ENCODE assay signal across 18 cellular contexts in the genomic region with DNA sequence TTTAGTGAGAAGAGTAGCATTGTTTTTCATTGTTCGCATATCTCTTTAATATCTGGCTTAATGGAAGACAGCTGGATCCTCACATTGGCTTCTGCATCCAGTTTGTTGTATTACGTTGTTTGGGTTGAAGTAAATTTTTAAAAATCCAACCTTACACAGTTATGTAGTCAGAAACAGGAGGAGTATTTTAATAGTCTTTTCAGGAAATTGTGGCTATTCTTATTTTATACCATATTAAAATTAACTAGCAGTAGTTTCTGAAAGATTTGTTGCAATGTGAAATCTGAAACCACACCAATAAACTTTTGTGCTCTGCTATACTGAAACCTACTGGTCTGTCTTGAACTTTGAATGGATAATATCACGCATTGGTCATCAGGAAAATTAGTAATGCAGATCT. TPM values are rescaled to one million over a fixed set of nuclear protein-coding genes. Genes with fewer than 3 reads are reported as not detected.
DNase-seq lines count a peak whose midpoint lies in the region; ATAC-seq and TF ChIP-seq lines count a peak whose summit lies in the region.
"Had no signal": no experiment of that assay in that cellular context is flagged by ENCODE, and none has a peak within 500 bp of the region (broad histone marks: within the 10 kb centered on the region; RNA-seq: fewer than 3 reads in every experiment).

No MANE protein-coding gene starts in this region.

- H3K4me3 Mint-ChIP-seq in activated CD8-positive, alpha-beta memory T cell treated with anti-CD3 and anti-CD28 coated beads, Interleukin-2, amount 10 ng/mL, durations not matched to agents 7 days and 5 days: no peak overlapping the region
- H3K4me3 Mint-ChIP-seq: memory B cell, nephron had no signal

- peaks cover 22% of the 10 kb centered on the region for H3K27me3 Mint-ChIP-seq in activated CD8-positive, alpha-beta memory T cell treated with anti-CD3 and anti-CD28 coated beads, Interleukin-2, amount 10 ng/mL, durations not matched to agents 7 days and 5 days

- peaks cover 5% of the 10 kb centered on the region for H3K4me1 Mint-ChIP-seq in activated CD8-positive, alpha-beta memory T cell treated with anti-CD3 and anti-CD28 coated beads, Interleukin-2, amount 10 ng/mL, durations not matched to agents 7 days and 5 days
- H3K4me1 Mint-ChIP-seq: memory B cell had no signal

- H3K9me3 ChIP-seq in MG63: no peaks in the 10 kb centered on the region

- ATAC-seq in SK-N-SH treated with all-trans-retinoic acid at 6 μM for 48 hours: peak; percentile 51
- ATAC-seq in activated CD8-positive, alpha-beta memory T cell treated with anti-CD3 and anti-CD28 coated beads, Interleukin-2, amount 10 ng/mL, durations not matched to agents 7 days and 5 days: no peak
- ATAC-seq in GM19324 (IDR thresholded peaks at IDR 0.05; ENCODE audit: low FRiP score, unreplicated experiment): no peak

- H3K36me3 ChIP-seq in MG63: peaks cover 40% of the 10 kb centered on the region

- CTCF ChIA-PET in activated CD8-positive, alpha-beta memory T cell treated with anti-CD3 and anti-CD28 coated beads, Interleukin-2, amount 10 ng/mL, durations not matched to agents 7 days and 5 days (lab: Charles Lee): no interaction called here

- no peak overlapping the region for H3K27ac Mint-ChIP-seq in activated CD8-positive, alpha-beta memory T cell treated with anti-CD3 and anti-CD28 coated beads, Interleukin-2, amount 10 ng/mL, durations not matched to agents 7 days and 5 days
- H3K27ac Mint-ChIP-seq: memory B cell, nephron had no signal

- H3K4me3 ChIP-seq in fibroblast of the aortic adventitia (ENCODE audit: low read depth, low read length): no peak overlapping the region
- no peak overlapping the region for H3K4me3 ChIP-seq in MG63

- H3K27me3 ChIP-seq in MG63: no peaks in the 10 kb centered on the region

- no peaks in the 10 kb centered on the region for H3K36me3 Mint-ChIP-seq in activated CD8-positive, alpha-beta memory T cell treated with anti-CD3 and anti-CD28 coated beads, Interleukin-2, amount 10 ng/mL, durations not matched to agents 7 days and 5 days

- no peaks in the 10 kb centered on the region for H3K9me3 Mint-ChIP-seq in activated CD8-positive, alpha-beta memory T cell treated with anti-CD3 and anti-CD28 coated beads, Interleukin-2, amount 10 ng/mL, durations not matched to agents 7 days and 5 days (ENCODE audit: low read depth)
- H3K9me3 Mint-ChIP-seq: memory B cell, nephron had no signal

- TF ChIP-seq CTCF in fibroblast of the aortic adventitia (IDR thresholded peaks at IDR 0.05; ENCODE audit: insufficient read depth, low read length): no peak

- DNase-seq in A172 (ENCODE audit: low spot score) (peak; percentile 38), GM04504 (ENCODE audit: low read depth) (peak; percentile 72), fibroblast of the aortic adventitia (ENCODE audit: low read depth) (peak; percentile 42), SKM-1 (lab: John Stamatoyannopoulos, UW; ENCODE audit: unreplicated experiment) (no peak), MG63 (no peak)
- no peak for DNase-seq in activated CD8-positive, alpha-beta memory T cell treated with anti-CD3 and anti-CD28 coated beads, Interleukin-2, amount 10 ng/mL, durations not matched to agents 7 days and 5 days
- DNase-seq: activated CD4-positive, alpha-beta T cell treated with anti-CD3 and anti-CD28 coated beads for 48 hours; activated CD8-positive, alpha-beta memory T cell treated with anti-CD3 and anti-CD28 coated beads, Interleukin-2, amount 50 U/mL, for 48 hours; activated gamma-delta T cell; amygdala; DND-41; glutamatergic neuron; NCI-H2081; NCI-H510A treated with DMSO at 0.1 percent for 48 hours had no signal

TF ChIP-seq in SK-N-SH treated with all-trans-retinoic acid at 6 μM for 48 hours, 23 proteins besides CTCF, POLR2A, EP300 and RAD21 (continues in another document):
- no peak for TF ChIP-seq ZFP30 (CRISPR knock-in tag; IDR thresholded peaks at IDR 0.05)
- TF ChIP-seq SNAI2 (CRISPR knock-in tag; IDR thresholded peaks at IDR 0.05): no peak
- TF ChIP-seq TOX (CRISPR knock-in tag; IDR thresholded peaks at IDR 0.05; ENCODE audit: borderline replicate concordance): no peak
- TF ChIP-seq, protein P1, sequence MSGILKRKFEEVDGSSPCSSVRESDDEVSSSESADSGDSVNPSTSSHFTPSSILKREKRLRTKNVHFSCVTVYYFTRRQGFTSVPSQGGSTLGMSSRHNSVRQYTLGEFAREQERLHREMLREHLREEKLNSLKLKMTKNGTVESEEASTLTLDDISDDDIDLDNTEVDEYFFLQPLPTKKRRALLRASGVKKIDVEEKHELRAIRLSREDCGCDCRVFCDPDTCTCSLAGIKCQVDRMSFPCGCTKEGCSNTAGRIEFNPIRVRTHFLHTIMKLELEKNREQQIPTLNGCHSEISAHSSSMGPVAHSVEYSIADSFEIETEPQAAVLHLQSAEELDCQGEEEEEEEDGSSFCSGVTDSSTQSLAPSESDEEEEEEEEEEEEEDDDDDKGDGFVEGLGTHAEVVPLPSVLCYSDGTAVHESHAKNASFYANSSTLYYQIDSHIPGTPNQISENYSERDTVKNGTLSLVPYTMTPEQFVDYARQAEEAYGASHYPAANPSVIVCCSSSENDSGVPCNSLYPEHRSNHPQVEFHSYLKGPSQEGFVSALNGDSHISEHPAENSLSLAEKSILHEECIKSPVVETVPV (CRISPR knock-in tag; IDR thresholded peaks at IDR 0.05): no peak
- no peak for TF ChIP-seq PPARA (CRISPR knock-in tag; IDR thresholded peaks at IDR 0.05; ENCODE audit: borderline replicate concordance)
- no peak for TF ChIP-seq ARNTL (CRISPR knock-in tag; IDR thresholded peaks at IDR 0.05; ENCODE audit: borderline replicate concordance, low read depth)
- TF ChIP-seq RARB (CRISPR knock-in tag; IDR thresholded peaks at IDR 0.05): no peak
- TF ChIP-seq CSDC2 (CRISPR knock-in tag; IDR thresholded peaks at IDR 0.05): no peak
- no peak for TF ChIP-seq ZNF8 (CRISPR knock-in tag; IDR thresholded peaks at IDR 0.05)
- no peak for TF ChIP-seq ZFP3 (CRISPR knock-in tag; IDR thresholded peaks at IDR 0.05)
- no peak for TF ChIP-seq ISL1 (CRISPR knock-in tag; IDR thresholded peaks at IDR 0.05)
- no peak for TF ChIP-seq BACH2 (CRISPR knock-in tag; IDR thresholded peaks at IDR 0.05; ENCODE audit: borderline replicate concordance)
- no peak for TF ChIP-seq GLIS3 (CRISPR knock-in tag; IDR thresholded peaks at IDR 0.05)
- TF ChIP-seq, protein P2, sequence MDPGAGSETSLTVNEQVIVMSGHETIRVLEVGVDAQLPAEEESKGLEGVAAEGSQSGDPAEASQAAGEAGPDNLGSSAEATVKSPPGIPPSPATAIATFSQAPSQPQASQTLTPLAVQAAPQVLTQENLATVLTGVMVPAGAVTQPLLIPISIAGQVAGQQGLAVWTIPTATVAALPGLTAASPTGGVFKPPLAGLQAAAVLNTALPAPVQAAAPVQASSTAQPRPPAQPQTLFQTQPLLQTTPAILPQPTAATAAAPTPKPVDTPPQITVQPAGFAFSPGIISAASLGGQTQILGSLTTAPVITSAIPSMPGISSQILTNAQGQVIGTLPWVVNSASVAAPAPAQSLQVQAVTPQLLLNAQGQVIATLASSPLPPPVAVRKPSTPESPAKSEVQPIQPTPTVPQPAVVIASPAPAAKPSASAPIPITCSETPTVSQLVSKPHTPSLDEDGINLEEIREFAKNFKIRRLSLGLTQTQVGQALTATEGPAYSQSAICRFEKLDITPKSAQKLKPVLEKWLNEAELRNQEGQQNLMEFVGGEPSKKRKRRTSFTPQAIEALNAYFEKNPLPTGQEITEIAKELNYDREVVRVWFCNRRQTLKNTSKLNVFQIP (CRISPR knock-in tag; IDR thresholded peaks at IDR 0.05; ENCODE audit: borderline replicate concordance, low read depth): no peak
- no peak for TF ChIP-seq ZC3H10 (CRISPR knock-in tag; IDR thresholded peaks at IDR 0.05)
- TF ChIP-seq, protein P3, sequence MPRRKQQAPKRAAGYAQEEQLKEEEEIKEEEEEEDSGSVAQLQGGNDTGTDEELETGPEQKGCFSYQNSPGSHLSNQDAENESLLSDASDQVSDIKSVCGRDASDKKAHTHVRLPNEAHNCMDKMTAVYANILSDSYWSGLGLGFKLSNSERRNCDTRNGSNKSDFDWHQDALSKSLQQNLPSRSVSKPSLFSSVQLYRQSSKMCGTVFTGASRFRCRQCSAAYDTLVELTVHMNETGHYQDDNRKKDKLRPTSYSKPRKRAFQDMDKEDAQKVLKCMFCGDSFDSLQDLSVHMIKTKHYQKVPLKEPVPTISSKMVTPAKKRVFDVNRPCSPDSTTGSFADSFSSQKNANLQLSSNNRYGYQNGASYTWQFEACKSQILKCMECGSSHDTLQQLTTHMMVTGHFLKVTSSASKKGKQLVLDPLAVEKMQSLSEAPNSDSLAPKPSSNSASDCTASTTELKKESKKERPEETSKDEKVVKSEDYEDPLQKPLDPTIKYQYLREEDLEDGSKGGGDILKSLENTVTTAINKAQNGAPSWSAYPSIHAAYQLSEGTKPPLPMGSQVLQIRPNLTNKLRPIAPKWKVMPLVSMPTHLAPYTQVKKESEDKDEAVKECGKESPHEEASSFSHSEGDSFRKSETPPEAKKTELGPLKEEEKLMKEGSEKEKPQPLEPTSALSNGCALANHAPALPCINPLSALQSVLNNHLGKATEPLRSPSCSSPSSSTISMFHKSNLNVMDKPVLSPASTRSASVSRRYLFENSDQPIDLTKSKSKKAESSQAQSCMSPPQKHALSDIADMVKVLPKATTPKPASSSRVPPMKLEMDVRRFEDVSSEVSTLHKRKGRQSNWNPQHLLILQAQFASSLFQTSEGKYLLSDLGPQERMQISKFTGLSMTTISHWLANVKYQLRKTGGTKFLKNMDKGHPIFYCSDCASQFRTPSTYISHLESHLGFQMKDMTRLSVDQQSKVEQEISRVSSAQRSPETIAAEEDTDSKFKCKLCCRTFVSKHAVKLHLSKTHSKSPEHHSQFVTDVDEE (CRISPR knock-in tag; IDR thresholded peaks at IDR 0.05): no peak
- TF ChIP-seq ESRRG (CRISPR knock-in tag; IDR thresholded peaks at IDR 0.05): no peak

RNA-seq across cellular contexts. Expression of a gene that starts 27.9 kb away (rescaled TPM):
- total RNA-seq in A172 (2014; rRNA removed; shearing (Covaris generic)): 0.96 and 1.5 TPM in 2 replicates
- total RNA-seq in fibroblast of the aortic adventitia (ENCODE audit: low replicate concordance): 0.08 and 1.7 TPM in 2 replicates
- total RNA-seq in activated CD8-positive, alpha-beta memory T cell treated with anti-CD3 and anti-CD28 coated beads, Interleukin-2, amount 10 ng/mL, durations not matched to agents 7 days and 5 days: not detected
- 28.9 and 31.3 TPM in 2 replicates for total RNA-seq in MG63 (2014; rRNA removed; shearing (Covaris generic); ENCODE audit: low replicate concordance)

Comparison
In these comparisons a context has a peak if more than half of its experiments do, and no peak if none do; other contexts are left out.
1. DNase-seq: peak in A172 (single experiment), GM04504 (single experiment) and fibroblast of the aortic adventitia (single experiment); none in activated CD8-positive, alpha-beta memory T cell treated with anti-CD3 and anti-CD28 coated beads, Interleukin-2, amount 10 ng/mL, durations not matched to agents 7 days and 5 days (single experiment), SKM-1 (single experiment) and MG63 (single experiment).
2. RNA of a gene that starts 27.9 kb away (total RNA-seq): 28.9 to 31.3 TPM in MG63; 0.08 to 1.7 TPM in fibroblast of the aortic adventitia, 0.96 to 1.5 TPM in A172 and not detected in activated CD8-positive, alpha-beta memory T cell treated with anti-CD3 and anti-CD28 coated beads, Interleukin-2, amount 10 ng/mL, durations not matched to agents 7 days and 5 days; every median in the first group is over 10 times any median in the second.